18 cellular contexts compared by ENCODE assay signal in genomic region chrX:150896632-150897031, GRCh38.
"Had no signal": no experiment of that assay in that cellular context is flagged by ENCODE, and none has a peak within 500 bp of the region (broad histone marks: within the 10 kb centered on the region; RNA-seq: fewer than 3 reads in every experiment).

No MANE protein-coding gene starts in this region.

- H3K27me3 ChIP-seq: ascending aorta, cardiac muscle cell, left lung, ovary, tibial artery, uterus had no signal

- H3K9me3 Mint-ChIP-seq: memory B cell had no signal

- H3K36me3 Mint-ChIP-seq: memory B cell had no signal

- H3K27ac ChIP-seq: ascending aorta, cardiac muscle cell, left lung, ovary, tibial artery, uterus had no signal

- H3K9me3 ChIP-seq: ascending aorta, left lung, ovary, tibial artery, uterus had no signal

- DNase-seq: activated CD4-positive, alpha-beta T cell treated with anti-CD3 and anti-CD28 coated beads for 4 hours; activated effector memory CD4-positive, alpha-beta T cell treated with anti-CD3 and anti-CD28 coated beads, Interleukin-2, amount 50 U/mL, for 16 hours; activated T-cell treated with anti-CD3 and anti-CD28 coated beads for 4 hours; effector CD4-positive, alpha-beta T cell; left lung; nephron progenitor cell; ovary; stimulated activated CD4-positive, alpha-beta T cell treated with anti-CD3 and anti-CD28 coated beads, Interleukin-4, amount 100 ng/mL, for 4 hours; SW 1271; T1000; tibial artery; uterus had no signal

- H3K36me3 ChIP-seq: ascending aorta, cardiac muscle cell, left lung, ovary, tibial artery, uterus had no signal

- H3K27ac Mint-ChIP-seq: memory B cell, nephron progenitor cell had no signal

- FAIRE-seq: colon, frontal cortex, keratinocyte had no signal

- H3K4me3 ChIP-seq: cardiac muscle cell, left lung, ovary, uterus had no signal

- ATAC-seq: left lung had no signal
